24 cellular contexts compared by ENCODE assay signal in the genomic region with DNA sequence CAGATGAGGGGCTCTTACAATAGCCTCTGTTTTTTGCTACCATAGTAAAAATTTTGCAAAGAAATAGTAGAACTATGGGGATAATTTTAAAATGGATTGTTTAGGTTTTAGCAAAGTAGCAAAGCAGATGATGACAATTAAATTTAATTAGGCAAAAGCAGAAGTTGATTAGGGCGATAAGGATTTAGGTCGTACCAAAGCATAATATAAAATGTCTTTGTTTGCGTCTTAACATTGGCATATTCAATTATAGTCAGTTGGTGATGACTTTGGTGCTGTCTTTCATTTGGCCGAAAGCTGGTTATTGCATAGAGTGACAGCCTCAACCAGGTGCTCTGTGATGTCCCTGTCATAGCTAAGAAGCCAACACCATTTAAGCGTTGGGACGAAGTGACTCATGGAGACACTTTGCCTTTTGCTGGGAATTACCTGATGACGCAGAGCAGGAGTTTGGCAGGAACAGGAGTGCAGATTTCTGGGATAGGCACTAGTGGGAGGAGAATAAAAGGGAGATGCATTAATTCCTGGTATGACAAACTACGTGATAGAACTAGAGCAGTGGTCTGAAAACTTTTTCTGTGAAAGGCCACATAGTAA. TPM values are rescaled to one million over a fixed set of nuclear protein-coding genes. Genes with fewer than 3 reads are reported as not detected.
DNase-seq lines count a peak whose midpoint lies in the region; ATAC-seq and TF ChIP-seq lines count a peak whose summit lies in the region.
"Had no signal": no experiment of that assay in that cellular context is flagged by ENCODE, and none has a peak within 500 bp of the region (broad histone marks: within the 10 kb centered on the region; RNA-seq: fewer than 3 reads in every experiment).

No MANE protein-coding gene starts in this region.

- 49 to 63% (median 51%) methylated on average over 8 of the region's 8 CpGs for WGBS in psoas muscle, 3 donors

- ATAC-seq in psoas muscle (peak; percentile 91 to 97 (median 94)), left ventricle myocardium superior (no peak)

- H3K4me3 ChIP-seq in BLaER1 treated with 17β-estradiol and CSF1 and Interleukin-3, amounts not matched to agents 10 nM and 100 nM = no peak overlapping the region
- H3K4me3 ChIP-seq in psoas muscle = no peak overlapping the region
- no peak overlapping the region for H3K4me3 ChIP-seq in vagina
- H3K4me3 ChIP-seq: A549, SJSA1 had no signal

- TF ChIP-seq CTCF in psoas muscle (IDR thresholded peaks at IDR 0.05) (no peak), vagina (IDR thresholded peaks at IDR 0.05) (no peak)

- H3K9me3 ChIP-seq in BLaER1 treated with 17β-estradiol and CSF1 and Interleukin-3, amounts not matched to agents 10 nM and 100 nM (replicated peaks in 1 of 11) = peaks cover 0 to 5% (median 0%) of the 10 kb centered on the region in 11 experiments; a peak in 2 of 22 replicates
- no peaks in the 10 kb centered on the region for H3K9me3 ChIP-seq in psoas muscle
- H3K9me3 ChIP-seq in vagina = no peaks in the 10 kb centered on the region
- H3K9me3 ChIP-seq: A549, Caco-2, SJSA1 had no signal

- peak; percentile 69 for DNase-seq in SK-N-DZ (ENCODE audit: low spot score)
- peak; percentile 65 for DNase-seq in islet precursor cell
- DNase-seq in psoas muscle = peak in 1 of 2 donors; percentile 22
- no peak for DNase-seq in left ventricle myocardium superior
- DNase-seq in substantia nigra (lab: John Stamatoyannopoulos, UW) = no peak
- no peak for DNase-seq in cerebellar nuclear complex (lab: John Stamatoyannopoulos, UW)
- no peak for DNase-seq in vagina (ENCODE audit: extremely low spot score in 2 of 2)
- DNase-seq: Caco-2; CD4-positive, alpha-beta memory T cell; DND-41; GOT3; HCEC 1CT; KG1; NCI-H1092 treated with DMSO at 0.1 percent for 48 hours; NCI-H146; NCI-H2029; NCI-H345; NCI-H524; NCI-H774; OCI-M1 had no signal

- H3K27me3 ChIP-seq in BLaER1 treated with 17β-estradiol and CSF1 and Interleukin-3, amounts not matched to agents 10 nM and 100 nM = peaks cover 0 to 6% (median 0%) of the 10 kb centered on the region in 11 experiments; a peak in 1 of 22 replicates
- H3K27me3 ChIP-seq in psoas muscle (ENCODE audit: insufficient read depth in 3 of 3, low read length in 2 of 3) (no peaks in the 10 kb centered on the region), vagina (no peaks in the 10 kb centered on the region)
- H3K27me3 ChIP-seq: SJSA1 had no signal

- peak overlapping the region in 7 of 11 experiments; percentile 28 to 82 (median 72); a peak in 10 of 22 replicates for H3K4me2 ChIP-seq in BLaER1 treated with 17β-estradiol and CSF1 and Interleukin-3, amounts not matched to agents 10 nM and 100 nM
- H3K4me2 ChIP-seq: A549 had no signal

- peaks cover 0 to 7% (median 0%) of the 10 kb centered on the region in 11 experiments; a peak in 1 of 22 replicates for H4K20me1 ChIP-seq in BLaER1 treated with 17β-estradiol and CSF1 and Interleukin-3, amounts not matched to agents 10 nM and 100 nM

- no peak overlapping the region for H3K27ac ChIP-seq in BLaER1 treated with 17β-estradiol and CSF1 and Interleukin-3, amounts not matched to agents 10 nM and 100 nM
- H3K27ac ChIP-seq in psoas muscle (peak overlapping the region; percentile 76), substantia nigra (ENCODE audit: low read depth, low read length, poor library complexity, severe bottlenecking) (no peak overlapping the region), vagina (no peak overlapping the region)
- H3K27ac ChIP-seq: A549, HL-60, SJSA1 had no signal

- TF ChIP-seq POLR2A in vagina (IDR thresholded peaks at IDR 0.05) = no peak

- intact Hi-C loops in psoas muscle (cut with DNase I) = loop anchor here (5.0 kb wide), 2 partner anchors 35 kb away; no protein-coding TSS in a partner anchor
- intact Hi-C loops in left ventricle myocardium superior (cut with micrococcal nuclease) = no loop called here
- intact Hi-C loops in vagina (cut with DNase I) = no loop called here

- H3K9ac ChIP-seq in BLaER1 treated with 17β-estradiol and CSF1 and Interleukin-3, amounts not matched to agents 10 nM and 100 nM = no peak overlapping the region

- no peaks in the 10 kb centered on the region for H3K36me3 ChIP-seq in BLaER1 treated with 17β-estradiol and CSF1 and Interleukin-3, amounts not matched to agents 10 nM and 100 nM
- no peaks in the 10 kb centered on the region for H3K36me3 ChIP-seq in psoas muscle (ENCODE audit: insufficient read depth in 1 of 2, low read depth in 1 of 2)
- no peaks in the 10 kb centered on the region for H3K36me3 ChIP-seq in vagina
- H3K36me3 ChIP-seq: SJSA1 had no signal

- peaks cover 8 to 75% (median 52%) of the 10 kb centered on the region in 10 experiments; a peak in 18 of 20 replicates for H3K4me1 ChIP-seq in BLaER1 treated with 17β-estradiol and CSF1 and Interleukin-3, amounts not matched to agents 10 nM and 100 nM
- H3K4me1 ChIP-seq in psoas muscle (peaks cover 34% of the 10 kb centered on the region), vagina (peaks cover 5% of the 10 kb centered on the region)

RNA-seq across cellular contexts. Expression of gene MAP2K6, which starts 38.3 kb away (rescaled TPM):
- polyA plus RNA-seq in SK-N-DZ (2014; cell fraction: cytosol; rRNA removed) = 13.8 and 15.6 TPM in 2 replicates
- polyA plus RNA-seq in SK-N-DZ (2014; cell fraction: nucleus; rRNA removed) = 7.1 and 8.0 TPM in 2 replicates
- total RNA-seq in psoas muscle = 100 to 1,000 TPM in 1 of 4 donors, 10 to 100 TPM in 3; 32.1 to 102 (median 46.3) TPM
- 100 to 1,000 TPM in 1 of 3 donors, 10 to 100 TPM in 1, 1 to 10 TPM in 1; 6.4 to 127 (median 64.0) TPM for polyA plus RNA-seq in psoas muscle
- 2.9 TPM for total RNA-seq in left ventricle myocardium superior
- 10.3 TPM for total RNA-seq in vagina

Comparison
In these comparisons a context has a peak if more than half of its experiments do, and no peak if none do; other contexts are left out.
1. DNase-seq: peak in SK-N-DZ (single experiment) and islet precursor cell (single experiment); none in left ventricle myocardium superior (single experiment), substantia nigra (0 of 49), cerebellar nuclear complex (0 of 2) and vagina (0 of 2).
2. intact Hi-C loops: an anchor here in psoas muscle (5.0 kb wide); none called in left ventricle myocardium superior and vagina.